Comparison of ENCODE assay signal across 1 cellular context in genomic region chr12:109523071-109523470, GRCh38.
TF ChIP-seq lines count a peak whose summit lies in the region.

No MANE protein-coding gene starts in this region.

TF ChIP-seq in SK-N-SH, 30 proteins besides CTCF, POLR2A, EP300 and RAD21 (continued from another document):
- TF ChIP-seq ZBTB33 (IDR thresholded peaks at IDR 0.05; ENCODE audit: borderline replicate concordance, low read depth) = no peak
- TF ChIP-seq TAF1 (IDR thresholded peaks at IDR 0.05; ENCODE audit: borderline replicate concordance, low read depth, low read length) = no peak
- peak; percentile 72 for TF ChIP-seq FOXJ3 (CRISPR knock-in tag; IDR thresholded peaks at IDR 0.05)
